In genomic region chr9:133937120-133937519, GRCh38 we compare ENCODE assay signal across 1 cellular context.
TF ChIP-seq lines count a peak whose summit lies in the region.

No MANE protein-coding gene starts in this region.

TF ChIP-seq in HEK293, 187 proteins besides CTCF, POLR2A, EP300 and RAD21 (continued from another document):
- 0 out of 2 replicates have a peak, but pooled peaks have one; percentile 53 for TF ChIP-seq ZNF18 (tag by site-specific recombination; IDR thresholded peaks at IDR 0.05)
TF ChIP-seq in HEK293: peak in this region for 2.
